Comparison of ENCODE assay signal across 10 cellular contexts in genomic region chr5:107289030-107289714, GRCh38.
DNase-seq lines count a peak whose midpoint lies in the region; ATAC-seq and TF ChIP-seq lines count a peak whose summit lies in the region.
"Had no signal": no experiment of that assay in that cellular context is flagged by ENCODE, and none has a peak within 500 bp of the region (broad histone marks: within the 10 kb centered on the region; RNA-seq: fewer than 3 reads in every experiment).

No MANE protein-coding gene starts in this region.

- intact Hi-C loops in ovary (cut with DNase I) (no loop called here), stomach (cut with DNase I; ENCODE audit: low total_unique reads) (no loop called here)

- TF ChIP-seq CTCF in GM12864 (IDR thresholded peaks at IDR 0.05; ENCODE audit: low read depth, low read length, missing control alignments) = no peak
- TF ChIP-seq CTCF in ovary (IDR thresholded peaks at IDR 0.05) = no peak
- TF ChIP-seq CTCF in stomach (IDR thresholded peaks at IDR 0.05) = no peak

- no peak for TF ChIP-seq POLR2A in ovary (IDR thresholded peaks at IDR 0.05)
- TF ChIP-seq POLR2A in stomach (IDR thresholded peaks at IDR 0.05) = no peak

- H3K4me1 ChIP-seq in ovary (ENCODE audit: insufficient read depth) (no peaks in the 10 kb centered on the region), stomach (peaks cover 0 to 11% (median 0%) of the 10 kb centered on the region in 4 donors)

- TF ChIP-seq EP300 in ovary (IDR thresholded peaks at IDR 0.05) (no peak), stomach (IDR thresholded peaks at IDR 0.05) (no peak)

- H3K36me3 ChIP-seq in ovary (no peaks in the 10 kb centered on the region), stomach (no peaks in the 10 kb centered on the region)

- no peak overlapping the region for H3K4me3 ChIP-seq in GM12864 (ENCODE audit: low read depth, low read length)
- no peak overlapping the region for H3K4me3 ChIP-seq in ovary
- H3K4me3 ChIP-seq in stomach = no peak overlapping the region
- H3K4me3 ChIP-seq: skin epidermis had no signal

- H3K9me3 ChIP-seq in ovary = no peaks in the 10 kb centered on the region
- no peaks in the 10 kb centered on the region for H3K9me3 ChIP-seq in stomach

- peak; percentile 78 for ATAC-seq in GM19025 (IDR thresholded peaks at IDR 0.05; ENCODE audit: low read depth, unreplicated experiment)
- peak; percentile 90 for ATAC-seq in HG02763 (IDR thresholded peaks at IDR 0.05; ENCODE audit: unreplicated experiment)
- peak; percentile 89 for ATAC-seq in HG03575 (IDR thresholded peaks at IDR 0.05; ENCODE audit: extremely low read depth, insufficient number of reproducible peaks, low FRiP score, unreplicated experiment)

- WGBS in ovary, 3 donors = 94 to 96% (median 95%) methylated on average over 4 of the region's 4 CpGs
- 81 to 83% (median 82%) methylated on average over 4 of the region's 4 CpGs for WGBS in stomach, 5 donors

- H3K27me3 ChIP-seq in ovary (no peaks in the 10 kb centered on the region), stomach (no peaks in the 10 kb centered on the region)

- no peak overlapping the region for H3K27ac ChIP-seq in ovary
- H3K27ac ChIP-seq in stomach = no peak overlapping the region
- H3K27ac ChIP-seq: HL-60 had no signal

- DNase-seq in GM12864 (ENCODE audit: low read depth) = peak; percentile 59
- no peak for DNase-seq in SK-N-DZ (ENCODE audit: low spot score)
- no peak for DNase-seq in DMS 273 treated with DMSO at 0.1 percent for 48 hours (lab: John Stamatoyannopoulos, UW)
- no peak for DNase-seq in ovary
- DNase-seq in stomach = no peak
